In the genomic region with DNA sequence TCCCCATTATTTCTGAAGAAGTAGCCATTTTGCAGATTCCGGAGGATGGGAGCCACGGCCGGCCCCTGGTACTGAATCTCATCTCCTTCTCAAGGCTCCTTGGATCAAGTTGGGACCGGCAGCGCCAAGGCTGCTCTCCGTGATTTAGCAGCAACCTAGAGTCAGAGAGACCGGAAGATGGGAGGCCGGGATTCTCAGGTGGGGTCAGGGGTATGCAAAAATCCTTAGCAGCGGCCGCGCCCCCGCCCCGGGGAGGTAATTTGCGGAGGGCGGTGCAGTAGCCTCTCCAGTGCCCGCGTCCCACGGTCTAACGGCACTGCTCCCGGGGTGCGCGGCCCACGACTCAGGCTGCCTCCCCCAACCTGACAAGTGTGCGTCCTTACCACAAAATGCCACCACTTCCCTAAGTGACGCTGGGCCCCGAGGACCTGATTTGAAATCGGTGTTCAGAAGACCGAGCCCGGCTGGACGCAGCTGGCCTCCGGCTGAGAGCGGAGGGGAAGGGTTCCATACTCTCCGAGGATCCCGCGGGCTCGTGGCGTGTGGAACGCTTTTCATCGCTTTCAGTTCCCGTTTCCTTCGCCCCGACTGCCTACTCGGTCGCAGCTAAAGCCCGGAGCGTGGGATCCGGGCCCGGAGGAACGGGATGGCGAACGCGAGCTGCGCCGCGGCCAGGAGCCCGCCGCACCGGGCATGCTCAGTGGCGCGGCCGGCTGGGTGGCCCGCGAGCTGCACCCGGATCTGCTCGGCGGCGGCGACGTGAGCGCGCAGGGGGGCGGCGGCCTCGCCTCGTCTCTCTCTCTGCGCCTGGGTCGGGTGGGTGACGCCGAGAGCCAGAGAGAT, we compare ENCODE assay signal across 1 cellular context.
TF ChIP-seq lines count a peak whose summit lies in the region.

A gene with protein sequence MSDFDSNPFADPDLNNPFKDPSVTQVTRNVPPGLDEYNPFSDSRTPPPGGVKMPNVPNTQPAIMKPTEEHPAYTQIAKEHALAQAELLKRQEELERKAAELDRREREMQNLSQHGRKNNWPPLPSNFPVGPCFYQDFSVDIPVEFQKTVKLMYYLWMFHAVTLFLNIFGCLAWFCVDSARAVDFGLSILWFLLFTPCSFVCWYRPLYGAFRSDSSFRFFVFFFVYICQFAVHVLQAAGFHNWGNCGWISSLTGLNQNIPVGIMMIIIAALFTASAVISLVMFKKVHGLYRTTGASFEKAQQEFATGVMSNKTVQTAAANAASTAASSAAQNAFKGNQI (plus strand): TSS at position 787 of the 843 bp plus-strand sequence. CDS start 55 bp downstream, at position 842.

TF ChIP-seq in HepG2, 621 proteins besides CTCF, POLR2A, EP300 and RAD21 (continued from another document and continues in another):
- TF ChIP-seq, protein P1, sequence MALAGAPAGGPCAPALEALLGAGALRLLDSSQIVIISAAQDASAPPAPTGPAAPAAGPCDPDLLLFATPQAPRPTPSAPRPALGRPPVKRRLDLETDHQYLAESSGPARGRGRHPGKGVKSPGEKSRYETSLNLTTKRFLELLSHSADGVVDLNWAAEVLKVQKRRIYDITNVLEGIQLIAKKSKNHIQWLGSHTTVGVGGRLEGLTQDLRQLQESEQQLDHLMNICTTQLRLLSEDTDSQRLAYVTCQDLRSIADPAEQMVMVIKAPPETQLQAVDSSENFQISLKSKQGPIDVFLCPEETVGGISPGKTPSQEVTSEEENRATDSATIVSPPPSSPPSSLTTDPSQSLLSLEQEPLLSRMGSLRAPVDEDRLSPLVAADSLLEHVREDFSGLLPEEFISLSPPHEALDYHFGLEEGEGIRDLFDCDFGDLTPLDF (CRISPR knock-in tag; IDR thresholded peaks at IDR 0.05): peak; percentile 43; the same call in 1 of the 2 replicates
- TF ChIP-seq, protein P2, sequence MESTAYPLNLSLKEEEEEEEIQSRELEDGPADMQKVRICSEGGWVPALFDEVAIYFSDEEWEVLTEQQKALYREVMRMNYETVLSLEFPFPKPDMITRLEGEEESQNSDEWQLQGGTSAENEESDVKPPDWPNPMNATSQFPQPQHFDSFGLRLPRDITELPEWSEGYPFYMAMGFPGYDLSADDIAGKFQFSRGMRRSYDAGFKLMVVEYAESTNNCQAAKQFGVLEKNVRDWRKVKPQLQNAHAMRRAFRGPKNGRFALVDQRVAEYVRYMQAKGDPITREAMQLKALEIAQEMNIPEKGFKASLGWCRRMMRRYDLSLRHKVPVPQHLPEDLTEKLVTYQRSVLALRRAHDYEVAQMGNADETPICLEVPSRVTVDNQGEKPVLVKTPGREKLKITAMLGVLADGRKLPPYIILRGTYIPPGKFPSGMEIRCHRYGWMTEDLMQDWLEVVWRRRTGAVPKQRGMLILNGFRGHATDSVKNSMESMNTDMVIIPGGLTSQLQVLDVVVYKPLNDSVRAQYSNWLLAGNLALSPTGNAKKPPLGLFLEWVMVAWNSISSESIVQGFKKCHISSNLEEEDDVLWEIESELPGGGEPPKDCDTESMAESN (CRISPR knock-in tag; conservative IDR thresholded peaks at IDR 0.05): peak; percentile 83; the same call in 1 of the 2 replicates
- 0 out of 2 replicates have a peak, but pooled peaks have one; percentile 42 for TF ChIP-seq ZNF839 (CRISPR knock-in tag; IDR thresholded peaks at IDR 0.05; ENCODE audit: borderline replicate concordance)
- TF ChIP-seq GATA4 (IDR thresholded peaks at IDR 0.05; ENCODE audit: borderline replicate concordance, low read depth): no peak
- no peak for TF ChIP-seq ATF7 (IDR thresholded peaks at IDR 0.05)
- TF ChIP-seq ATF7 (CRISPR knock-in tag; IDR thresholded peaks at IDR 0.05): 0 out of 2 replicates have a peak, but pooled peaks have one; percentile 66
- TF ChIP-seq ZMAT3 (CRISPR knock-in tag; conservative IDR thresholded peaks at IDR 0.05): 0 out of 2 replicates have a peak, but pooled peaks have one; percentile 48
- peak; percentile 18; the same call in 1 of the 2 replicates for TF ChIP-seq FOXO1 (CRISPR knock-in tag; IDR thresholded peaks at IDR 0.05)
- TF ChIP-seq, protein P3, sequence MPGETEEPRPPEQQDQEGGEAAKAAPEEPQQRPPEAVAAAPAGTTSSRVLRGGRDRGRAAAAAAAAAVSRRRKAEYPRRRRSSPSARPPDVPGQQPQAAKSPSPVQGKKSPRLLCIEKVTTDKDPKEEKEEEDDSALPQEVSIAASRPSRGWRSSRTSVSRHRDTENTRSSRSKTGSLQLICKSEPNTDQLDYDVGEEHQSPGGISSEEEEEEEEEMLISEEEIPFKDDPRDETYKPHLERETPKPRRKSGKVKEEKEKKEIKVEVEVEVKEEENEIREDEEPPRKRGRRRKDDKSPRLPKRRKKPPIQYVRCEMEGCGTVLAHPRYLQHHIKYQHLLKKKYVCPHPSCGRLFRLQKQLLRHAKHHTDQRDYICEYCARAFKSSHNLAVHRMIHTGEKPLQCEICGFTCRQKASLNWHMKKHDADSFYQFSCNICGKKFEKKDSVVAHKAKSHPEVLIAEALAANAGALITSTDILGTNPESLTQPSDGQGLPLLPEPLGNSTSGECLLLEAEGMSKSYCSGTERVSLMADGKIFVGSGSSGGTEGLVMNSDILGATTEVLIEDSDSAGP (CRISPR knock-in tag; IDR thresholded peaks at IDR 0.05; ENCODE audit: borderline replicate concordance): peak; percentile 79
- 0 out of 2 replicates have a peak, but pooled peaks have one; percentile 84 for TF ChIP-seq ZNF879 (CRISPR knock-in tag; IDR thresholded peaks at IDR 0.05)
- TF ChIP-seq NFRKB (IDR thresholded peaks at IDR 0.05): no peak
- no peak for TF ChIP-seq SRF (IDR thresholded peaks at IDR 0.05; ENCODE audit: low read depth, low read length)
- peak; percentile 62 for TF ChIP-seq ZMYM3 (CRISPR knock-in tag; IDR thresholded peaks at IDR 0.05)
- peak; percentile 70; the same call in 1 of the 2 replicates for TF ChIP-seq MEF2D (CRISPR knock-in tag; IDR thresholded peaks at IDR 0.05)
- no peak for TF ChIP-seq POLR2AphosphoS2 (IDR thresholded peaks at IDR 0.05; ENCODE audit: low read depth, low read length)
- peak; percentile 55; the same call in 1 of the 2 replicates for TF ChIP-seq ZNF747 (CRISPR knock-in tag; IDR thresholded peaks at IDR 0.05; ENCODE audit: borderline replicate concordance)
- TF ChIP-seq ZNF614 (CRISPR knock-in tag; IDR thresholded peaks at IDR 0.05; ENCODE audit: borderline replicate concordance): peak; percentile 58; the same call in 1 of the 2 replicates
- TF ChIP-seq ZNF883 (CRISPR knock-in tag; IDR thresholded peaks at IDR 0.05; ENCODE audit: not compliant biosample characterization): peak; percentile 17
- TF ChIP-seq PTBP1 (IDR thresholded peaks at IDR 0.05; ENCODE audit: low read depth, low read length, poor library complexity, severe bottlenecking): no peak
- peak; percentile 83 for TF ChIP-seq ZSCAN30 (CRISPR knock-in tag; IDR thresholded peaks at IDR 0.05)
- TF ChIP-seq NR1H2 (CRISPR knock-in tag; IDR thresholded peaks at IDR 0.05; ENCODE audit: borderline replicate concordance, low read depth): 0 out of 2 replicates have a peak, but pooled peaks have one; percentile 67
- TF ChIP-seq POGZ (CRISPR knock-in tag; IDR thresholded peaks at IDR 0.05): peak; percentile 78
- TF ChIP-seq, protein P4, sequence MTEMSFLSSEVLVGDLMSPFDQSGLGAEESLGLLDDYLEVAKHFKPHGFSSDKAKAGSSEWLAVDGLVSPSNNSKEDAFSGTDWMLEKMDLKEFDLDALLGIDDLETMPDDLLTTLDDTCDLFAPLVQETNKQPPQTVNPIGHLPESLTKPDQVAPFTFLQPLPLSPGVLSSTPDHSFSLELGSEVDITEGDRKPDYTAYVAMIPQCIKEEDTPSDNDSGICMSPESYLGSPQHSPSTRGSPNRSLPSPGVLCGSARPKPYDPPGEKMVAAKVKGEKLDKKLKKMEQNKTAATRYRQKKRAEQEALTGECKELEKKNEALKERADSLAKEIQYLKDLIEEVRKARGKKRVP (CRISPR knock-in tag; IDR thresholded peaks at IDR 0.05): peak in 1 of 2 experiments; percentile 33; a peak in 1 of 4 replicates
- no peak for TF ChIP-seq ZNF367 (CRISPR knock-in tag; IDR thresholded peaks at IDR 0.05; ENCODE audit: borderline replicate concordance)
- peak; percentile 39; the same call in 1 of the 2 replicates for TF ChIP-seq ETV5 (CRISPR knock-in tag; IDR thresholded peaks at IDR 0.05; ENCODE audit: borderline replicate concordance)
- no peak for TF ChIP-seq ZNF207 (IDR thresholded peaks at IDR 0.05; ENCODE audit: borderline replicate concordance)
- peak; percentile 78; the same call in 1 of the 2 replicates for TF ChIP-seq ZNF446 (CRISPR knock-in tag; IDR thresholded peaks at IDR 0.05)
- TF ChIP-seq, protein P5, sequence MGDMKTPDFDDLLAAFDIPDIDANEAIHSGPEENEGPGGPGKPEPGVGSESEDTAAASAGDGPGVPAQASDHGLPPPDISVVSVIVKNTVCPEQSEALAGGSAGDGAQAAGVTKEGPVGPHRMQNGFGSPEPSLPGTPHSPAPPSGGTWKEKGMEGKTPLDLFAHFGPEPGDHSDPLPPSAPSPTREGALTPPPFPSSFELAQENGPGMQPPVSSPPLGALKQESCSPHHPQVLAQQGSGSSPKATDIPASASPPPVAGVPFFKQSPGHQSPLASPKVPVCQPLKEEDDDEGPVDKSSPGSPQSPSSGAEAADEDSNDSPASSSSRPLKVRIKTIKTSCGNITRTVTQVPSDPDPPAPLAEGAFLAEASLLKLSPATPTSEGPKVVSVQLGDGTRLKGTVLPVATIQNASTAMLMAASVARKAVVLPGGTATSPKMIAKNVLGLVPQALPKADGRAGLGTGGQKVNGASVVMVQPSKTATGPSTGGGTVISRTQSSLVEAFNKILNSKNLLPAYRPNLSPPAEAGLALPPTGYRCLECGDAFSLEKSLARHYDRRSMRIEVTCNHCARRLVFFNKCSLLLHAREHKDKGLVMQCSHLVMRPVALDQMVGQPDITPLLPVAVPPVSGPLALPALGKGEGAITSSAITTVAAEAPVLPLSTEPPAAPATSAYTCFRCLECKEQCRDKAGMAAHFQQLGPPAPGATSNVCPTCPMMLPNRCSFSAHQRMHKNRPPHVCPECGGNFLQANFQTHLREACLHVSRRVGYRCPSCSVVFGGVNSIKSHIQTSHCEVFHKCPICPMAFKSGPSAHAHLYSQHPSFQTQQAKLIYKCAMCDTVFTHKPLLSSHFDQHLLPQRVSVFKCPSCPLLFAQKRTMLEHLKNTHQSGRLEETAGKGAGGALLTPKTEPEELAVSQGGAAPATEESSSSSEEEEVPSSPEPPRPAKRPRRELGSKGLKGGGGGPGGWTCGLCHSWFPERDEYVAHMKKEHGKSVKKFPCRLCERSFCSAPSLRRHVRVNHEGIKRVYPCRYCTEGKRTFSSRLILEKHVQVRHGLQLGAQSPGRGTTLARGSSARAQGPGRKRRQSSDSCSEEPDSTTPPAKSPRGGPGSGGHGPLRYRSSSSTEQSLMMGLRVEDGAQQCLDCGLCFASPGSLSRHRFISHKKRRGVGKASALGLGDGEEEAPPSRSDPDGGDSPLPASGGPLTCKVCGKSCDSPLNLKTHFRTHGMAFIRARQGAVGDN (CRISPR knock-in tag; IDR thresholded peaks at IDR 0.05): peak; percentile 88
- TF ChIP-seq IKZF1 (IDR thresholded peaks at IDR 0.05): no peak
- TF ChIP-seq, protein P6, sequence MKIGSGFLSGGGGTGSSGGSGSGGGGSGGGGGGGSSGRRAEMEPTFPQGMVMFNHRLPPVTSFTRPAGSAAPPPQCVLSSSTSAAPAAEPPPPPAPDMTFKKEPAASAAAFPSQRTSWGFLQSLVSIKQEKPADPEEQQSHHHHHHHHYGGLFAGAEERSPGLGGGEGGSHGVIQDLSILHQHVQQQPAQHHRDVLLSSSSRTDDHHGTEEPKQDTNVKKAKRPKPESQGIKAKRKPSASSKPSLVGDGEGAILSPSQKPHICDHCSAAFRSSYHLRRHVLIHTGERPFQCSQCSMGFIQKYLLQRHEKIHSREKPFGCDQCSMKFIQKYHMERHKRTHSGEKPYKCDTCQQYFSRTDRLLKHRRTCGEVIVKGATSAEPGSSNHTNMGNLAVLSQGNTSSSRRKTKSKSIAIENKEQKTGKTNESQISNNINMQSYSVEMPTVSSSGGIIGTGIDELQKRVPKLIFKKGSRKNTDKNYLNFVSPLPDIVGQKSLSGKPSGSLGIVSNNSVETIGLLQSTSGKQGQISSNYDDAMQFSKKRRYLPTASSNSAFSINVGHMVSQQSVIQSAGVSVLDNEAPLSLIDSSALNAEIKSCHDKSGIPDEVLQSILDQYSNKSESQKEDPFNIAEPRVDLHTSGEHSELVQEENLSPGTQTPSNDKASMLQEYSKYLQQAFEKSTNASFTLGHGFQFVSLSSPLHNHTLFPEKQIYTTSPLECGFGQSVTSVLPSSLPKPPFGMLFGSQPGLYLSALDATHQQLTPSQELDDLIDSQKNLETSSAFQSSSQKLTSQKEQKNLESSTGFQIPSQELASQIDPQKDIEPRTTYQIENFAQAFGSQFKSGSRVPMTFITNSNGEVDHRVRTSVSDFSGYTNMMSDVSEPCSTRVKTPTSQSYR (CRISPR knock-in tag; IDR thresholded peaks at IDR 0.05; ENCODE audit: borderline replicate concordance): peak; percentile 6; the same call in 1 of the 2 replicates
- 0 out of 2 replicates have a peak, but pooled peaks have one; percentile 10 for TF ChIP-seq MIXL1 (CRISPR knock-in tag; IDR thresholded peaks at IDR 0.05)
- 0 out of 2 replicates have a peak, but pooled peaks have one; percentile 27 for TF ChIP-seq KLF12 (CRISPR knock-in tag; IDR thresholded peaks at IDR 0.05; ENCODE audit: borderline replicate concordance)
- no peak for TF ChIP-seq KDM1A (CRISPR knock-in tag; IDR thresholded peaks at IDR 0.05)
- TF ChIP-seq, protein P7, sequence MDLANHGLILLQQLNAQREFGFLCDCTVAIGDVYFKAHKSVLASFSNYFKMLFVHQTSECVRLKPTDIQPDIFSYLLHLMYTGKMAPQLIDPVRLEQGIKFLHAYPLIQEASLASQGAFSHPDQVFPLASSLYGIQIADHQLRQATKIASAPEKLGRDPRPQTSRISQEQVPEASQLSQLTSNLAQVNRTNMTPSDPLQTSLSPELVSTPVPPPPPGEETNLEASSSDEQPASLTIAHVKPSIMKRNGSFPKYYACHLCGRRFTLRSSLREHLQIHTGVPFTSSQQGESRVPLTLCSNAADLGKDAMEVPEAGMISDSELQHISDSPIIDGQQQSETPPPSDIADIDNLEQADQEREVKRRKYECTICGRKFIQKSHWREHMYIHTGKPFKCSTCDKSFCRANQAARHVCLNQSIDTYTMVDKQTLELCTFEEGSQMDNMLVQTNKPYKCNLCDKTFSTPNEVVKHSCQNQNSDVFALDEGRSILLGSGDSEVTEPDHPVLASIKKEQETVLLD (CRISPR knock-in tag; IDR thresholded peaks at IDR 0.05; ENCODE audit: low read depth): peak; percentile 80
- no peak for TF ChIP-seq ZC3H4 (CRISPR knock-in tag; IDR thresholded peaks at IDR 0.05; ENCODE audit: borderline replicate concordance)
- no peak for TF ChIP-seq SNRNP70 (IDR thresholded peaks at IDR 0.05; ENCODE audit: low read depth, low read length)
- TF ChIP-seq SAP130 (CRISPR knock-in tag; IDR thresholded peaks at IDR 0.05; ENCODE audit: low read depth): peak; percentile 82
- TF ChIP-seq, protein P8, sequence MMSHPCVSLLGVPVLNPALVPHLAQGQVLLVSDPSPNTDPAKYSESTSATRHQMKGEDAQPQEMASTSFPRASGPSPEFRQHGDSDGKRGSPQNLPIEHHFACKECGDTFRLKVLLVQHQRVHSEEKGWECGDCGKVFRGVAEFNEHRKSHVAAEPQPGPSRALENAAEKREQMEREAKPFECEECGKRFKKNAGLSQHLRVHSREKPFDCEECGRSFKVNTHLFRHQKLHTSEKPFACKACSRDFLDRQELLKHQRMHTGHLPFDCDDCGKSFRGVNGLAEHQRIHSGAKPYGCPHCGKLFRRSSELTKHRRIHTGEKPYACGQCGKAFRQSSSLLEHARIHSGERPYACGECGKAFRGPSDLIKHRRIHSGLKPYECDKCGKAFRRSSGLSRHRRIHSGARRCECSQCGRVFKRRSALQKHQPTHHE (CRISPR knock-in tag; IDR thresholded peaks at IDR 0.05; ENCODE audit: borderline replicate concordance): peak; percentile 35; the same call in 1 of the 2 replicates
- no peak for TF ChIP-seq PAF1 (CRISPR knock-in tag; IDR thresholded peaks at IDR 0.05)
